Comparison of ENCODE assay signal across 23 cellular contexts in the genomic region with DNA sequence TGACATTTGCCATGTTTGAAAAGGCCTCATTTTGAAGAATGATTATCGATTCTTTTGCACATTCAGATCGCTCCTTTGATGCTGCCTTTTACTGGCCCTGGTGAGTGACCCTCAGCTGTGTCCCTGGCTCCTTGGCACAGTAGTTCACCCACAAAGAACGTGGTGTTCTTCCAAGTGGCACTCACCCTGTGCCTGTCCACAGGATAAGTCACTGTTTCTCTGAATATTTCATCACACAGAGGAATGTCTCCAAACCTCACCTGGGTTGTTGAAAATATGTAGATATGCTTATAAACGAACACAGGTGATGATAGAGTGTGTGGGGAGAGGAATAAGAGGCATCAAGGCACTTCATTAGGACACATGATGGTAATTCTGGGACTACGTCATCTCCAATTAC.
"Had no signal": no experiment of that assay in that cellular context is flagged by ENCODE, and none has a peak within 500 bp of the region (broad histone marks: within the 10 kb centered on the region; RNA-seq: fewer than 3 reads in every experiment).

No MANE protein-coding gene starts in this region.

- H3K27ac Mint-ChIP-seq: naive thymus-derived CD8-positive, alpha-beta T cell; nephron; stimulated activated effector memory CD8-positive, alpha-beta T cell treated with anti-CD3 and anti-CD28 coated beads, Interleukin-12 subunit alpha, Interleukin-12 subunit beta, amount 100 ng/mL, for 72 hours; stimulated activated naive CD8-positive, alpha-beta T cell treated with anti-CD3 and anti-CD28 coated beads, Interleukin-15, Interleukin-2, amounts not matched to agents 100 ng/mL and 50 ng/mL, for 24 hours; type B pancreatic cell had no signal

- H3K36me3 Mint-ChIP-seq: naive thymus-derived CD8-positive, alpha-beta T cell; stimulated activated effector memory CD8-positive, alpha-beta T cell treated with anti-CD3 and anti-CD28 coated beads, Interleukin-12 subunit alpha, Interleukin-12 subunit beta, amount 100 ng/mL, for 72 hours; type B pancreatic cell had no signal

- H3K4me1 Mint-ChIP-seq: naive thymus-derived CD8-positive, alpha-beta T cell; stimulated activated effector memory CD8-positive, alpha-beta T cell treated with anti-CD3 and anti-CD28 coated beads, Interleukin-12 subunit alpha, Interleukin-12 subunit beta, amount 100 ng/mL, for 72 hours had no signal

- H3K4me3 ChIP-seq: heart right ventricle, hepatocyte, right atrium auricular region, right lobe of liver, smooth muscle cell, suprapubic skin, thoracic aorta, tibial nerve had no signal

- H3K4me1 ChIP-seq: heart right ventricle, parathyroid adenoma, right atrium auricular region, right lobe of liver, suprapubic skin, tibial nerve had no signal

- H3K27ac ChIP-seq: heart right ventricle, hepatocyte, neutrophil, parathyroid adenoma, right atrium auricular region, right lobe of liver, suprapubic skin, thoracic aorta, tibial nerve had no signal

- H3K9me3 ChIP-seq: neutrophil, right atrium auricular region, right lobe of liver, suprapubic skin, thoracic aorta, tibial nerve had no signal

- H3K27me3 ChIP-seq: heart right ventricle, hepatocyte, neutrophil, right atrium auricular region, right lobe of liver, suprapubic skin, tibial nerve had no signal

- DNase-seq: heart right ventricle; islet precursor cell; mammary epithelial cell; mesenchymal stem cell; naive thymus-derived CD8-positive, alpha-beta T cell; occipital lobe; stimulated activated CD4-positive, alpha-beta T cell treated with anti-CD3 and anti-CD28 coated beads, Interleukin-1b, Interleukin-23, amount 100 ng/mL, for 48 hours; stimulated activated CD4-positive, alpha-beta T cell treated with anti-CD3 and anti-CD28 coated beads, Interleukin-4, amount 100 ng/mL, for 24 hours; stimulated activated naive CD4-positive, alpha-beta T cell had no signal

- ATAC-seq: heart right ventricle; naive thymus-derived CD8-positive, alpha-beta T cell; right lobe of liver; stimulated activated effector memory CD8-positive, alpha-beta T cell treated with anti-CD3 and anti-CD28 coated beads, Interleukin-12 subunit alpha, Interleukin-12 subunit beta, amount 100 ng/mL, for 72 hours had no signal

- H3K9me3 Mint-ChIP-seq: naive thymus-derived CD8-positive, alpha-beta T cell; stimulated activated naive CD8-positive, alpha-beta T cell treated with anti-CD3 and anti-CD28 coated beads, Interleukin-15, Interleukin-2, amounts not matched to agents 100 ng/mL and 50 ng/mL, for 24 hours had no signal

- H3K27me3 Mint-ChIP-seq: stimulated activated naive CD8-positive, alpha-beta T cell treated with anti-CD3 and anti-CD28 coated beads, Interleukin-15, Interleukin-2, amounts not matched to agents 100 ng/mL and 50 ng/mL, for 24 hours; type B pancreatic cell had no signal

- H3K4me3 Mint-ChIP-seq: naive thymus-derived CD8-positive, alpha-beta T cell; nephron; neural crest cell; stimulated activated effector memory CD8-positive, alpha-beta T cell treated with anti-CD3 and anti-CD28 coated beads, Interleukin-12 subunit alpha, Interleukin-12 subunit beta, amount 100 ng/mL, for 72 hours; stimulated activated naive CD8-positive, alpha-beta T cell treated with anti-CD3 and anti-CD28 coated beads, Interleukin-15, Interleukin-2, amounts not matched to agents 100 ng/mL and 50 ng/mL, for 24 hours; type B pancreatic cell had no signal

- H3K36me3 ChIP-seq: heart right ventricle, neutrophil, right atrium auricular region, right lobe of liver, suprapubic skin, thoracic aorta, tibial nerve had no signal
